ENCODE assay signal across 24 cellular contexts in genomic region chr22:30882181-30882771, GRCh38.
DNase-seq lines count a peak whose midpoint lies in the region; ATAC-seq and TF ChIP-seq lines count a peak whose summit lies in the region.
"Had no signal": no experiment of that assay in that cellular context is flagged by ENCODE, and none has a peak within 500 bp of the region (broad histone marks: within the 10 kb centered on the region; RNA-seq: fewer than 3 reads in every experiment).

No MANE protein-coding gene starts in this region.

- H3K27me3 Mint-ChIP-seq in endodermal cell (ENCODE audit: insufficient read depth) (no peaks in the 10 kb centered on the region), mesothelial cell of epicardium (ENCODE audit: low read depth) (no peaks in the 10 kb centered on the region), natural killer cell (ENCODE audit: low read depth in 2 of 2) (no peaks in the 10 kb centered on the region)
- H3K27me3 Mint-ChIP-seq: activated B cell treated with CpG ODN at 0.5 μM for 24 hours; memory B cell; naive thymus-derived CD8-positive, alpha-beta T cell; stimulated activated naive CD8-positive, alpha-beta T cell treated with anti-CD3 and anti-CD28 coated beads, Interleukin-15, amount 100 ng/mL, for 72 hours had no signal

- H3K4me1 Mint-ChIP-seq in endodermal cell: peaks cover 57% of the 10 kb centered on the region
- H3K4me1 Mint-ChIP-seq in mesothelial cell of epicardium: peaks cover 47% of the 10 kb centered on the region
- H3K4me1 Mint-ChIP-seq in natural killer cell: no peaks in the 10 kb centered on the region
- H3K4me1 Mint-ChIP-seq: activated B cell treated with CpG ODN at 0.5 μM for 24 hours; memory B cell; stimulated activated naive CD8-positive, alpha-beta T cell treated with anti-CD3 and anti-CD28 coated beads, Interleukin-15, amount 100 ng/mL, for 72 hours had no signal

- no peaks in the 10 kb centered on the region for H3K36me3 Mint-ChIP-seq in endodermal cell (ENCODE audit: low read depth)
- H3K36me3 Mint-ChIP-seq in mesothelial cell of epicardium: no peaks in the 10 kb centered on the region
- no peaks in the 10 kb centered on the region for H3K36me3 Mint-ChIP-seq in natural killer cell
- H3K36me3 Mint-ChIP-seq: memory B cell; naive thymus-derived CD8-positive, alpha-beta T cell had no signal

- H3K4me1 ChIP-seq in right atrium auricular region: peaks cover 0 to 43% of the 10 kb centered on the region in 2 donors
- peaks cover 24% of the 10 kb centered on the region for H3K4me1 ChIP-seq in endodermal cell (ENCODE audit: control insufficient read depth, insufficient read depth, low read length)
- H3K4me1 ChIP-seq in gastroesophageal sphincter: peaks cover 0 to under 1% (median 0%) of the 10 kb centered on the region in 3 donors
- peaks cover 0 to 20% (median 0%) of the 10 kb centered on the region in 6 donors for H3K4me1 ChIP-seq in spleen
- H3K4me1 ChIP-seq: upper lobe of left lung had no signal

- TF ChIP-seq EP300 in gastroesophageal sphincter (IDR thresholded peaks at IDR 0.05): no peak

- H3K27ac Mint-ChIP-seq in endodermal cell (peak overlapping the region; percentile 67), mesothelial cell of epicardium (peak overlapping the region; percentile 47), natural killer cell (no peak overlapping the region)
- H3K27ac Mint-ChIP-seq: activated B cell treated with CpG ODN at 0.5 μM for 24 hours; memory B cell; T-helper 1 cell treated with Interleukin-12 subunit alpha and Interleukin-12 subunit beta and Interleukin-4 antibody, amounts not matched to agents 30 μg/mL and 1 μg/mL, for 36 hours had no signal

- no peaks in the 10 kb centered on the region for H3K36me3 ChIP-seq in right atrium auricular region
- no peaks in the 10 kb centered on the region for H3K36me3 ChIP-seq in endodermal cell (ENCODE audit: control insufficient read depth, insufficient read depth, low read length)
- H3K36me3 ChIP-seq in gastroesophageal sphincter: no peaks in the 10 kb centered on the region
- H3K36me3 ChIP-seq in spleen: peaks cover 0 to 3% (median 0%) of the 10 kb centered on the region in 6 donors
- H3K36me3 ChIP-seq: upper lobe of left lung had no signal

- no peaks in the 10 kb centered on the region for H3K9me3 ChIP-seq in right atrium auricular region
- no peaks in the 10 kb centered on the region for H3K9me3 ChIP-seq in endodermal cell (ENCODE audit: control insufficient read depth, low read length)
- H3K9me3 ChIP-seq in gastroesophageal sphincter: no peaks in the 10 kb centered on the region
- no peaks in the 10 kb centered on the region for H3K9me3 ChIP-seq in spleen
- H3K9me3 ChIP-seq: upper lobe of left lung had no signal

- no peak for TF ChIP-seq CTCF in right atrium auricular region (IDR thresholded peaks at IDR 0.05)
- no peak for TF ChIP-seq CTCF in endodermal cell (conservative IDR thresholded peaks at IDR 0.05)
- no peak for TF ChIP-seq CTCF in mesothelial cell of epicardium (IDR thresholded peaks at IDR 0.05; ENCODE audit: unreplicated experiment)
- no peak for TF ChIP-seq CTCF in gastroesophageal sphincter (IDR thresholded peaks at IDR 0.05)
- no peak for TF ChIP-seq CTCF in spleen (IDR thresholded peaks at IDR 0.05 in 8 of 11, conservative IDR thresholded peaks at IDR 0.05 in 3 of 11)
- TF ChIP-seq CTCF in natural killer cell (IDR thresholded peaks at IDR 0.05): no peak

- intact Hi-C loops in Right ventricle myocardium superior (cut with DNase I): no loop called here
- intact Hi-C loops in spleen (cut with DNase I; ENCODE audit: low total_unique reads): no loop called here
- intact Hi-C loops in natural killer cell (cut with micrococcal nuclease): no loop called here

- H3K4me3 Mint-ChIP-seq in endodermal cell (peak overlapping the region; percentile 32), mesothelial cell of epicardium (peak overlapping the region; percentile 58), natural killer cell (no peak overlapping the region)
- H3K4me3 Mint-ChIP-seq: activated B cell treated with CpG ODN at 0.5 μM for 24 hours; memory B cell; naive thymus-derived CD8-positive, alpha-beta T cell; stimulated activated naive CD8-positive, alpha-beta T cell treated with anti-CD3 and anti-CD28 coated beads, Interleukin-15, amount 100 ng/mL, for 72 hours; T-helper 1 cell treated with Interleukin-12 subunit alpha and Interleukin-12 subunit beta and Interleukin-4 antibody, amounts not matched to agents 30 μg/mL and 1 μg/mL, for 36 hours had no signal

- H3K27ac ChIP-seq in right atrium auricular region (peak overlapping the region in 1 of 2 donors; percentile 55), endodermal cell (ENCODE audit: low read depth, low read length) (no peak overlapping the region), gastroesophageal sphincter (no peak overlapping the region), spleen (no peak overlapping the region)
- H3K27ac ChIP-seq: upper lobe of left lung had no signal

- TF ChIP-seq POLR2A in gastroesophageal sphincter (IDR thresholded peaks at IDR 0.05) (no peak), spleen (IDR thresholded peaks at IDR 0.05) (no peak)

- H3K4me3 ChIP-seq in right atrium auricular region (no peak overlapping the region), endodermal cell (ENCODE audit: low read length) (peak overlapping the region; percentile 45), gastroesophageal sphincter (no peak overlapping the region), spleen (no peak overlapping the region)
- H3K4me3 ChIP-seq: upper lobe of left lung had no signal

- H3K9me3 Mint-ChIP-seq in endodermal cell (no peaks in the 10 kb centered on the region), mesothelial cell of epicardium (no peaks in the 10 kb centered on the region), natural killer cell (no peaks in the 10 kb centered on the region)
- H3K9me3 Mint-ChIP-seq: activated B cell treated with CpG ODN at 0.5 μM for 24 hours; memory B cell; naive thymus-derived CD8-positive, alpha-beta T cell; stimulated activated naive CD8-positive, alpha-beta T cell treated with anti-CD3 and anti-CD28 coated beads, Interleukin-15, amount 100 ng/mL, for 72 hours; T-helper 1 cell treated with Interleukin-12 subunit alpha and Interleukin-12 subunit beta and Interleukin-4 antibody, amounts not matched to agents 30 μg/mL and 1 μg/mL, for 36 hours had no signal

- WGBS in endodermal cell (ENCODE audit: insufficient coverage in 1 of 2, insufficient read length in 1 of 2), 2 experiments: 87 to 100% methylated on average over 5 to 6 of the region's 7 CpGs
- 77 to 94% methylated on average over 3 to 4 of the region's 7 CpGs for WGBS in gastroesophageal sphincter (ENCODE audit: low coverage in 1 of 2), 2 donors
- WGBS in spleen, 5 donors: 78 to 88% (median 83%) methylated on average over 7 of the region's 7 CpGs

- no peak overlapping the region for H3K9ac ChIP-seq in endodermal cell (ENCODE audit: extremely low read depth, low read length, poor library complexity, severe bottlenecking)

- ATAC-seq in Right ventricle myocardium superior (ENCODE audit: poor library complexity): no peak
- no peak for ATAC-seq in gastroesophageal sphincter
- ATAC-seq in natural killer cell: no peak
- ATAC-seq: naive thymus-derived CD8-positive, alpha-beta T cell; stimulated activated naive CD8-positive, alpha-beta T cell treated with anti-CD3 and anti-CD28 coated beads, Interleukin-15, amount 100 ng/mL, for 72 hours had no signal

- H3K27me3 ChIP-seq in right atrium auricular region (no peaks in the 10 kb centered on the region), endodermal cell (ENCODE audit: control insufficient read depth, insufficient read depth, low read length, poor library complexity, severe bottlenecking) (no peaks in the 10 kb centered on the region), gastroesophageal sphincter (no peaks in the 10 kb centered on the region), spleen (replicated peaks in 1 of 7) (no peaks in the 10 kb centered on the region)
- H3K27me3 ChIP-seq: upper lobe of left lung had no signal

- DNase-seq in Right ventricle myocardium superior (peak; percentile 17), right atrium auricular region (ENCODE audit: low spot score) (no peak), endodermal cell (no peak), mesothelial cell of epicardium (ENCODE audit: low spot score in 2 of 2, unreplicated experiment in 2 of 2) (no peak), spleen (no peak), NCI-H446 (lab: John Stamatoyannopoulos, UW) (no peak), natural killer cell (no peak)
- DNase-seq: activated B cell treated with CpG ODN at 0.5 μM for 24 hours; activated CD4-positive, alpha-beta T cell treated with anti-CD3 and anti-CD28 coated beads, Interleukin-2, amount 50 U/mL, for 48 hours; activated gamma-delta T cell treated with Interleukin-2 at 50 U/mL for 16 hours; amniotic stem cell; dermis blood vessel endothelial cell; EL; islet precursor cell; NCI-H1417 treated with DMSO at 0.1 percent for 48 hours; NCI-H2171; NCI-H526 treated with DMSO at 0.1 percent for 48 hours; stimulated activated CD4-positive, alpha-beta T cell treated with anti-CD3 and anti-CD28 coated beads, Interleukin-4, amount 100 ng/mL, for 4 hours; stimulated activated naive CD8-positive, alpha-beta T cell treated with anti-CD3 and anti-CD28 coated beads, Interleukin-15, amount 100 ng/mL, for 72 hours; upper lobe of left lung had no signal

Comparison
In these comparisons a context has a peak if more than half of its experiments do, and no peak if none do; other contexts are left out.
1. H3K27ac Mint-ChIP-seq: peak in endodermal cell (single experiment) and mesothelial cell of epicardium (single experiment); none in natural killer cell (0 of 2).